ENCODE assay signal across 13 cellular contexts in genomic region chr6:53325785-53326184, GRCh38. TPM values are rescaled to one million over a fixed set of nuclear protein-coding genes. Genes with fewer than 3 reads are reported as not detected.
A peak's percentile ranks its signal among the peaks of the same experiment; 100 is the strongest.
DNase-seq lines count a peak whose midpoint lies in the region; ATAC-seq and TF ChIP-seq lines count a peak whose summit lies in the region.
"Had no signal": no experiment of that assay in that cellular context is flagged by ENCODE, and none has a peak within 500 bp of the region (broad histone marks: within the 10 kb centered on the region; RNA-seq: fewer than 3 reads in every experiment).

No MANE protein-coding gene starts in this region.

- no peak overlapping the region for H3K56ac ChIP-seq in IMR-90 (ENCODE audit: extremely low read depth, insufficient read depth, low read length)

- H3K4me3 ChIP-seq in IMR-90 (ENCODE audit: insufficient read depth, low read depth, low read length) = no peak overlapping the region
- H3K4me3 ChIP-seq in choroid plexus epithelial cell (ENCODE audit: low read depth, low read length) = no peak overlapping the region
- H3K4me3 ChIP-seq: BLaER1 treated with 17β-estradiol and CSF1 and Interleukin-3, amounts not matched to agents 10 nM and 100 nM; SJSA1 had no signal

- peaks cover 22% of the 10 kb centered on the region for H3K9me1 ChIP-seq in IMR-90 (ENCODE audit: insufficient read depth, low read length)

- H3K9me3 Mint-ChIP-seq in neural crest cell = no peaks in the 10 kb centered on the region

- H3K27ac Mint-ChIP-seq in neural crest cell (ENCODE audit: unreplicated experiment) = peak overlapping the region; percentile 25

- peaks cover 51% of the 10 kb centered on the region for H3K4me1 Mint-ChIP-seq in neural crest cell

- H3K9me3 ChIP-seq in IMR-90 (ENCODE audit: control insufficient read depth, insufficient read depth, low read length) = no peaks in the 10 kb centered on the region
- H3K9me3 ChIP-seq: SJSA1 had no signal

- H3K23ac ChIP-seq in IMR-90 (ENCODE audit: low read depth, low read length) = peak overlapping the region; percentile 26; the same call in 1 of the 2 replicates

- peak overlapping the region; percentile 6; the same call in 1 of the 2 replicates for H3K18ac ChIP-seq in IMR-90 (ENCODE audit: low read depth, low read length)

- H4K91ac ChIP-seq in IMR-90 (ENCODE audit: insufficient read depth, low read depth, low read length) = peak overlapping the region; percentile 50; the same call in 1 of the 2 replicates

- BruUV-seq in IMR-90 (replicated peaks; lab: Mats Ljungman, UMichigan) = no TSS peak

- H3K27ac ChIP-seq in IMR-90 (ENCODE audit: insufficient read depth, low read length) = no peak overlapping the region
- H3K27ac ChIP-seq: BLaER1 treated with 17β-estradiol and CSF1 and Interleukin-3, amounts not matched to agents 10 nM and 100 nM had no signal

- peak overlapping the region; percentile 38 for H2BK120ac ChIP-seq in IMR-90 (ENCODE audit: low read depth, low read length)

- peak overlapping the region in 1 of 2 experiments; percentile 16; a peak in 1 of 4 replicates for H4K8ac ChIP-seq in IMR-90 (ENCODE audit: low read depth in 2 of 2, low read length in 2 of 2)

- peak overlapping the region; percentile 5; the same call in 1 of the 2 replicates for H3K4me2 ChIP-seq in IMR-90 (ENCODE audit: low read depth, low read length)
- H3K4me2 ChIP-seq: BLaER1 treated with 17β-estradiol and CSF1 and Interleukin-3, amounts not matched to agents 10 nM and 100 nM had no signal

- H2BK15ac ChIP-seq in IMR-90 (ENCODE audit: low read depth, low read length) = 0 out of 3 replicates have a peak overlapping the region, but pooled peaks have one; percentile 30

- H3K27me3 Mint-ChIP-seq in neural crest cell (ENCODE audit: low read depth) = no peaks in the 10 kb centered on the region

- TF ChIP-seq POLR2A in IMR-90 (IDR thresholded peaks at IDR 0.05; ENCODE audit: low read depth, low read length) (no peak), GM18505 (IDR thresholded peaks at IDR 0.05; ENCODE audit: borderline replicate concordance, extremely low read depth, insufficient read depth, insufficient read length) (no peak)

- no peak for TF ChIP-seq RAD21 in IMR-90 (IDR thresholded peaks at IDR 0.05; ENCODE audit: low read length)

- no peak overlapping the region for H3K9ac ChIP-seq in IMR-90 (ENCODE audit: low read depth, low read length)
- H3K9ac ChIP-seq: BLaER1 treated with 17β-estradiol and CSF1 and Interleukin-3, amounts not matched to agents 10 nM and 100 nM had no signal

- no peak overlapping the region for H2AFZ ChIP-seq in IMR-90 (replicated peaks; ENCODE audit: low read length, poor library complexity)

- no peak overlapping the region for H2AK9ac ChIP-seq in IMR-90 (replicated peaks; ENCODE audit: low read depth, low read length, poor library complexity)

- peak overlapping the region; percentile 7 for H2BK5ac ChIP-seq in IMR-90 (ENCODE audit: low read depth, low read length, poor library complexity, severe bottlenecking)

- intact Hi-C loops in IMR-90 (cut with micrococcal nuclease) = no loop called here

- peak overlapping the region; percentile 57 for H3K4ac ChIP-seq in IMR-90 (ENCODE audit: low read depth, low read length)

- H3K79me1 ChIP-seq in IMR-90 (ENCODE audit: low read depth in 1 of 2, low read length in 2 of 2) = peaks cover 30 to 69% of the 10 kb centered on the region in 2 experiments

- H3K14ac ChIP-seq in IMR-90 (replicated peaks; ENCODE audit: low read depth, low read length) = peak overlapping the region; percentile 48; the same call in 1 of the 2 replicates

- H3K4me3 Mint-ChIP-seq in neural crest cell = no peak overlapping the region

- DNase-seq in AG08395 (ENCODE audit: low spot score) (peak; percentile 21), IMR-90 (no peak), choroid plexus epithelial cell (ENCODE audit: low read depth) (peak; percentile 25), neural crest cell (ENCODE audit: low read depth, low spot score) (no peak), nucleus accumbens (lab: John Stamatoyannopoulos, UW) (no peak)
- DNase-seq: activated CD4-positive, alpha-beta T cell treated with anti-CD3 and anti-CD28 coated beads for 48 hours; NCI-H1048; stimulated activated CD4-positive, alpha-beta T cell treated with anti-CD3 and anti-CD28 coated beads, Interleukin-12 subunit alpha, Interleukin-12 subunit beta, amount 100 ng/mL, for 4 hours had no signal

- dilution Hi-C loops in IMR-90 (cut with HindIII; ENCODE audit: low sequenced_read_pairs, unreplicated experiment) = no loop called here

- POLR2A ChIA-PET in IMR-90 (lab: Charles Lee; ENCODE audit: unreplicated experiment) = no interaction called here

- peaks cover 28% of the 10 kb centered on the region for H3K4me1 ChIP-seq in IMR-90 (ENCODE audit: control insufficient read depth, insufficient read depth, low read length)

- H3K36me3 Mint-ChIP-seq in neural crest cell (ENCODE audit: low read depth) = no peaks in the 10 kb centered on the region

- no peak for TF ChIP-seq CTCF in IMR-90 (conservative IDR thresholded peaks at IDR 0.05; ENCODE audit: low read depth, low read length)
- no peak for TF ChIP-seq CTCF in choroid plexus epithelial cell (conservative IDR thresholded peaks at IDR 0.05; ENCODE audit: low read depth, low read length)
- TF ChIP-seq CTCF in neural crest cell (conservative IDR thresholded peaks at IDR 0.05) = no peak

- 80% methylated on average over 3 of the region's 6 CpGs; no CpG with 5 or more reads in 1 of the 2 experiments for WGBS in IMR-90 (ENCODE audit: extremely low coverage in 2 of 2, insufficient read length in 1 of 2), 2 experiments

- H4K5ac ChIP-seq in IMR-90 (ENCODE audit: low read depth, low read length) = no peak overlapping the region

- H3K27me3 ChIP-seq in IMR-90 (ENCODE audit: control insufficient read depth, insufficient read depth, low read length) = no peaks in the 10 kb centered on the region
- H3K27me3 ChIP-seq: BLaER1 treated with 17β-estradiol and CSF1 and Interleukin-3, amounts not matched to agents 10 nM and 100 nM; SJSA1 had no signal

- ATAC-seq in IMR-90 (ENCODE audit: low read depth) (peak; percentile 15; the same call in 1 of the 2 replicates), GM18505 (IDR thresholded peaks at IDR 0.05; ENCODE audit: unreplicated experiment) (no peak), GM18873 (IDR thresholded peaks at IDR 0.05; ENCODE audit: low FRiP score, unreplicated experiment) (no peak), HG03097 (IDR thresholded peaks at IDR 0.05; ENCODE audit: low FRiP score, unreplicated experiment) (no peak)

- CTCF ChIA-PET in IMR-90 (lab: Yijun Ruan, JAX) = no interaction called here

- peak overlapping the region; percentile 67 for H2BK20ac ChIP-seq in IMR-90 (ENCODE audit: low read depth, low read length)

- peaks cover 38% of the 10 kb centered on the region for H4K20me1 ChIP-seq in IMR-90 (ENCODE audit: insufficient read depth, low read length)

- H2AK5ac ChIP-seq in IMR-90 (ENCODE audit: low read depth, low read length) = peak overlapping the region; percentile 8; the same call in 1 of the 2 replicates

- H3K36me3 ChIP-seq in IMR-90 (ENCODE audit: control insufficient read depth, insufficient read depth, low read length) = no peaks in the 10 kb centered on the region

- in situ Hi-C loops in IMR-90 (cut with MboI; ENCODE audit: low sequenced_read_pairs) = no loop called here

TF ChIP-seq in IMR-90, 13 proteins besides CTCF, POLR2A, EP300 and RAD21:
- no peak for TF ChIP-seq CEBPB (IDR thresholded peaks at IDR 0.05; ENCODE audit: low read depth, low read length)
- no peak for TF ChIP-seq CHD1 (IDR thresholded peaks at IDR 0.05; ENCODE audit: low read depth, low read length)
- no peak for TF ChIP-seq ELK1 (IDR thresholded peaks at IDR 0.05; ENCODE audit: borderline replicate concordance, low read depth, low read length)
- no peak for TF ChIP-seq SMC3 (IDR thresholded peaks at IDR 0.05; ENCODE audit: low read depth, low read length)
- no peak for TF ChIP-seq RCOR1 (IDR thresholded peaks at IDR 0.05; ENCODE audit: insufficient replicate concordance, low read length)
- no peak for TF ChIP-seq MXI1 (IDR thresholded peaks at IDR 0.05; ENCODE audit: borderline replicate concordance, low read depth, low read length)

RNA-seq across cellular contexts. Expression of gene ELOVL5, which starts 23.0 kb away (rescaled TPM):
- total RNA-seq in IMR-90 (2012; rRNA removed) = 42.3 and 50.5 TPM in 2 replicates
- polyA plus RNA-seq in IMR-90 (2012; rRNA removed) = 29.7 and 32.1 TPM in 2 replicates
- 9.0 and 11.1 TPM in 2 replicates for polyA plus RNA-seq in IMR-90 (2012; cell fraction: cytosol; rRNA removed)
- polyA plus RNA-seq in IMR-90 (2012; cell fraction: nucleus; rRNA removed; ENCODE audit: low replicate concordance) = 13.4 and 51.1 TPM in 2 replicates
- total RNA-seq in neural crest cell = 152 and 153 TPM in 2 replicates

Comparison
In these comparisons a context has a peak if more than half of its experiments do, and no peak if none do; other contexts are left out.
1. DNase-seq: peak in AG08395 (single experiment) and choroid plexus epithelial cell (single experiment); none in IMR-90 (single experiment), neural crest cell (single experiment) and nucleus accumbens (0 of 56).